Comparison of ENCODE assay signal across 8 cellular contexts in genomic region chr9:131096490-131097258, GRCh38. TPM values are rescaled to one million over a fixed set of nuclear protein-coding genes. Genes with fewer than 3 reads are reported as not detected.
DNase-seq lines count a peak whose midpoint lies in the region; ATAC-seq, FAIRE-seq and TF ChIP-seq lines count a peak whose summit lies in the region.

AIF1L (plus strand) TSS chr9:131096531; CDS start chr9:131096630, 99 bp downstream.

- no peak for DNase-seq in CD8-positive, alpha-beta memory T cell
- DNase-seq in M059J (ENCODE audit: low read depth) (peak; percentile 20), Right ventricle myocardium inferior (ENCODE audit: missing footprints) (peak; percentile 65), pancreas (peak in 5 of 6 donors; percentile 36 to 74 (median 40)), H4 (ENCODE audit: low spot score) (no peak), activated gamma-delta T cell treated with Interleukin-2 at 50 U/mL for 16 hours (no peak)
- DNase-seq in activated T-cell treated with anti-CD3 and anti-CD28 coated beads, Interleukin-2, amount 50 U/mL, for 48 hours = peak; percentile 23 to 39

- FAIRE-seq in pancreas (lab: Jason Lieb, UNC) = no peak

- H3K4me3 ChIP-seq in CD8-positive, alpha-beta memory T cell (ENCODE audit: low read length) = peak within 1 kb of the TSS; percentile 27
- peak within 1 kb of the TSS; percentile 34 to 73 (median 48) for H3K4me3 ChIP-seq in pancreas

- H3K4me3 Mint-ChIP-seq in CD8-positive, alpha-beta memory T cell = peak within 1 kb of the TSS in 6 of 7 donors; percentile 50 to 75 (median 67)

- H3K4me1 Mint-ChIP-seq in CD8-positive, alpha-beta memory T cell = peaks cover 4 to 9% (median 6%) of the 10 kb centered on the region in 3 donors

- 1 to 2% methylated on average over 40 to 85 of the region's 85 CpGs for WGBS in pancreas, 2 donors

- H3K27ac ChIP-seq in CD8-positive, alpha-beta memory T cell (ENCODE audit: low read depth, low read length) = no peak within 1 kb of the TSS
- H3K27ac ChIP-seq in pancreas = no peak within 1 kb of the TSS

- H3K27me3 ChIP-seq in CD8-positive, alpha-beta memory T cell (ENCODE audit: insufficient read depth, low read length, poor library complexity, severe bottlenecking) = peaks cover 32% of the 10 kb centered on the region
- H3K27me3 ChIP-seq in pancreas = no peaks in the 10 kb centered on the region

- H3K36me3 ChIP-seq in CD8-positive, alpha-beta memory T cell (ENCODE audit: insufficient read depth, low read length) = no peaks in the 10 kb centered on the region
- H3K36me3 ChIP-seq in pancreas = no peaks in the 10 kb centered on the region

- POLR2A ChIA-PET in CD8-positive, alpha-beta memory T cell (lab: Charles Lee) = no interaction called here

- H3K27me3 Mint-ChIP-seq in CD8-positive, alpha-beta memory T cell = peaks cover 22 to 41% of the 10 kb centered on the region in 2 donors

- CTCF ChIA-PET in CD8-positive, alpha-beta memory T cell (lab: Charles Lee) = interaction anchor here (1.1 kb wide), 2 partner anchors 8 to 10 kb away, joined by 4 read pairs; no protein-coding TSS in a partner anchor

- intact Hi-C loops in Right ventricle myocardium inferior (cut with DNase I) = no loop called here
- intact Hi-C loops in pancreas (cut with DNase I) = no loop called here

- H3K36me3 Mint-ChIP-seq in CD8-positive, alpha-beta memory T cell = no peaks in the 10 kb centered on the region

- H3K9me3 Mint-ChIP-seq in CD8-positive, alpha-beta memory T cell = no peaks in the 10 kb centered on the region

- ATAC-seq in Right ventricle myocardium inferior = peak; percentile 44
- ATAC-seq in pancreas = peak; percentile 48 to 77 (median 63)
- ATAC-seq in GM19023 (IDR thresholded peaks at IDR 0.05; ENCODE audit: unreplicated experiment) = no peak

- no peak for TF ChIP-seq CTCF in pancreas (IDR thresholded peaks at IDR 0.05)

- peak within 1 kb of the TSS in 2 of 8 donors; percentile 32 to 59 for H3K27ac Mint-ChIP-seq in CD8-positive, alpha-beta memory T cell

- no peaks in the 10 kb centered on the region for H3K4me1 ChIP-seq in CD8-positive, alpha-beta memory T cell (ENCODE audit: insufficient read depth, low read length)
- no peaks in the 10 kb centered on the region for H3K4me1 ChIP-seq in pancreas

- H3K9me3 ChIP-seq in CD8-positive, alpha-beta memory T cell (ENCODE audit: low read length) = no peaks in the 10 kb centered on the region
- H3K9me3 ChIP-seq in pancreas = no peaks in the 10 kb centered on the region

RNA-seq across cellular contexts. Expression of gene AIF1L, which starts in this region (rescaled TPM):
- under 1 TPM; 0.27 to 0.48 TPM for total RNA-seq in CD8-positive, alpha-beta memory T cell
- not detected for polyA plus RNA-seq in CD8-positive, alpha-beta memory T cell
- total RNA-seq in M059J (2014; rRNA removed; shearing (Covaris generic)) = 1.4 and 2.1 TPM in 2 replicates
- 22.2 TPM for total RNA-seq in Right ventricle myocardium inferior
- 1 to 10 TPM; 2.4 to 5.0 (median 3.8) TPM for total RNA-seq in pancreas
- 1 to 10 TPM; 4.0 to 4.6 TPM for polyA plus RNA-seq in pancreas
- total RNA-seq in H4 (2014; rRNA removed; shearing (Covaris generic)) = 3.3 TPM in 2 replicates

Comparison
In these comparisons a context has a peak if more than half of its experiments do, and no peak if none do; other contexts are left out.
1. DNase-seq: peak in M059J (single experiment), activated T-cell treated with anti-CD3 and anti-CD28 coated beads, Interleukin-2, amount 50 U/mL, for 48 hours (2 of 2), Right ventricle myocardium inferior (single experiment) and pancreas (5 of 6); none in CD8-positive, alpha-beta memory T cell (0 of 5), H4 (single experiment) and activated gamma-delta T cell treated with Interleukin-2 at 50 U/mL for 16 hours (single experiment).